10 cellular contexts compared by ENCODE assay signal in the genomic region with DNA sequence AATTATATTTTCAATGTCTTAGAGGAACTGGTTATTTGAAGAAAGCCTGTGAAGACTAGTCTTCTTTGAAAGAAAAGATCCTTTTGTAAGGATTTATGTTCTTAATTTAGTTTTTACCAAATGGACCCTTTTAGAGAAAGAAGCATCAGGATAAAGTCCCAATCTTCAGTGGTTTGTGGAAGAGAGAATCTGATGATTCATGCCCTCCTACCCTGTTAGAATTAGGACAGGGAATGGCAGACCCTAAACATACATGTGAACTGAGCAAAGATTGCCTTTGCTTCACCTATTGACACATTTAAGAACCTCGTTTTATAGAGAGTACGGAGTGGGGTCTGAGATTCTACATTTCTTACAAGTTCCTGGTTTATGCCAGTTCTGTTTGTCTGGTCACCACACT.
"Had no signal": no experiment of that assay in that cellular context is flagged by ENCODE, and none has a peak within 500 bp of the region (broad histone marks: within the 10 kb centered on the region; RNA-seq: fewer than 3 reads in every experiment).

No MANE protein-coding gene starts in this region.

- H3K9ac ChIP-seq: GM23248 had no signal

- H3K27ac ChIP-seq: GM23248 had no signal

- H3K9me3 ChIP-seq: HAP-1 had no signal

- FAIRE-seq: H1, H54 had no signal

- H3K4me3 ChIP-seq: GM23248, GM23338, HAP-1 had no signal

- H3K4me2 ChIP-seq: GM23338 had no signal

- ATAC-seq: GM23338 had no signal

- DNase-seq: GM23248, GOT3, H7, H9, HCEC 1CT, HFFc6 had no signal

- H3K4me1 ChIP-seq: HAP-1 had no signal

- H2AFZ ChIP-seq: GM23248, GM23338 had no signal
